In the genomic region with DNA sequence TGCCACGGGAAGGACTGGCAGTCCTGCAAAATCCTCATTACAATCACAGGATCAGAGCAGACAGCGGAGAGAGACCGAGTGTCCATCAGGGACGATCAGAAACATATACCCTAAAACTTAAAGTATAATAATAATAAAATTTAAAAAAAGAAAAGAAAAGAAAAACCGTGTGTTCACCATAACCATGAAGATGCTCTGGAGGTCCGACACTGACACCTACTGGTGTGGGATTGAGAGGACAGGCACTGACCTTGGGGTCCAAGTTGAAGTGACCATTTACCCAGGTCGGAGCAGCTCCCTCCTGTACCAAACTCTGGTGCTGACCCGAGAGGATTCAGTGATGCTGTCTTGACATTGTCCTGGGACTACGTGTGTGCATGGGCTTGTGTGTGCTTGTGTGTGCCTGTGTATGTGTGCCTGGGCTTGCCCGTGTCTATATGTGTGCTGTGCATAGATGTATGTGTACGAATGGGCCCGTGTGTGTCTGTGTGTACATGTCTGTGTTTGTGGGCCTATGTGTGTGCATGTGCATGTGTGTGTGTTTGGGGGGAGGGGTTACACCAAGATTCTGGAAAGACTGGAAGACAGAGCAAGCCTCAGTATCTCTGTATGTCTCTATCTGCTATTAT, we compare ENCODE assay signal across 8 cellular contexts. TPM values are rescaled to one million over a fixed set of nuclear protein-coding genes. Genes with fewer than 3 reads are reported as not detected.
A peak's percentile ranks its signal among the peaks of the same experiment; 100 is the strongest.
DNase-seq lines count a peak whose midpoint lies in the region; ATAC-seq and TF ChIP-seq lines count a peak whose summit lies in the region.

No MANE protein-coding gene starts in this region.

- ATAC-seq in body of pancreas (no peak), right lobe of liver (peak; percentile 53 to 66 (median 60)), HG02970 (IDR thresholded peaks at IDR 0.05; ENCODE audit: low FRiP score, unreplicated experiment) (no peak)

- intact Hi-C loops in body of pancreas (cut with DNase I) (no loop called here), right lobe of liver (cut with DNase I) (no loop called here)

- H3K27me3 ChIP-seq in body of pancreas, result peaks cover 0 to 7% of the 10 kb centered on the region in 2 donors
- H3K27me3 ChIP-seq in right lobe of liver, result no peaks in the 10 kb centered on the region
- H3K27me3 ChIP-seq in suprapubic skin, result peaks cover 15% of the 10 kb centered on the region

- DNase-seq in AML-193 (lab: John Stamatoyannopoulos, UW), result peak; percentile 72 to 77
- DNase-seq in GM04504 (ENCODE audit: low read depth), result peak; percentile 3
- peak; percentile 37 for DNase-seq in NCI-H226
- DNase-seq in body of pancreas, result peak in 3 of 4 donors; percentile 19 to 45 (median 26)
- no peak for DNase-seq in right lobe of liver
- no peak for DNase-seq in ecto neural progenitor cell (ENCODE audit: low spot score)
- no peak for DNase-seq in suprapubic skin (ENCODE audit: low spot score in 2 of 2)

- peak in 6 of 7 experiments; percentile 25 to 60 (median 40) for TF ChIP-seq CTCF in body of pancreas (IDR thresholded peaks at IDR 0.05)
- peak; percentile 47 to 69 (median 64) for TF ChIP-seq CTCF in right lobe of liver (IDR thresholded peaks at IDR 0.05)
- TF ChIP-seq CTCF in suprapubic skin (IDR thresholded peaks at IDR 0.05), result peak in 1 of 2 donors; percentile 37

- H3K4me1 ChIP-seq in body of pancreas (no peaks in the 10 kb centered on the region), right lobe of liver (no peaks in the 10 kb centered on the region), suprapubic skin (peaks cover 38% of the 10 kb centered on the region)

- H3K4me3 ChIP-seq in body of pancreas (no peak overlapping the region), right lobe of liver (no peak overlapping the region), suprapubic skin (no peak overlapping the region)

- H3K9me3 ChIP-seq in body of pancreas (no peaks in the 10 kb centered on the region), right lobe of liver (no peaks in the 10 kb centered on the region), suprapubic skin (no peaks in the 10 kb centered on the region)

- no peak for TF ChIP-seq POLR2A in body of pancreas (IDR thresholded peaks at IDR 0.05)
- TF ChIP-seq POLR2A in right lobe of liver (IDR thresholded peaks at IDR 0.05), result no peak
- TF ChIP-seq POLR2A in suprapubic skin (IDR thresholded peaks at IDR 0.05), result no peak

- WGBS in body of pancreas, 2 donors, result 26 to 33% methylated on average over 11 to 12 of the region's 12 CpGs
- WGBS in right lobe of liver (ENCODE audit: insufficient coverage, low coverage, low lambda C conversion rate, missing lambda C conversion rate), result 40% methylated on average over 8 of the region's 12 CpGs
- WGBS in suprapubic skin, result 48% methylated on average over 11 of the region's 12 CpGs

- TF ChIP-seq EP300 in suprapubic skin (IDR thresholded peaks at IDR 0.05), result no peak

- H3K36me3 ChIP-seq in body of pancreas (replicated peaks in 1 of 2; ENCODE audit: insufficient read depth in 1 of 2, low read depth in 2 of 2) (no peaks in the 10 kb centered on the region), right lobe of liver (no peaks in the 10 kb centered on the region), suprapubic skin (no peaks in the 10 kb centered on the region)

- H3K27ac ChIP-seq in body of pancreas, result no peak overlapping the region
- H3K27ac ChIP-seq in right lobe of liver, result no peak overlapping the region
- H3K27ac ChIP-seq in suprapubic skin, result no peak overlapping the region

RNA-seq across cellular contexts. Expression of a gene that starts 10.0 kb away (rescaled TPM):
- total RNA-seq in body of pancreas, result not detected
- total RNA-seq in right lobe of liver, result not detected
- total RNA-seq in suprapubic skin, result not detected

RNA-seq across cellular contexts. Expression of a gene that starts 21.5 kb away (rescaled TPM):
- total RNA-seq in body of pancreas (not detected), right lobe of liver (under 1 TPM; 0.07 to 0.91 (median 0.34) TPM), suprapubic skin (under 1 TPM in 1 of 4 donors, not detected in 3; 0.24 TPM)

RNA-seq across cellular contexts. Expression of a gene that starts 34.7 kb away (rescaled TPM):
- total RNA-seq in body of pancreas (not detected), right lobe of liver (1 to 10 TPM in 1 of 6 experiments, not detected in 5; 1.2 TPM), suprapubic skin (not detected)

RNA-seq across cellular contexts. Expression of a gene that starts 56.1 kb away (rescaled TPM):
- total RNA-seq in body of pancreas (under 1 TPM in 1 of 2 donors, not detected in 1; 0.52 TPM), right lobe of liver (1 to 10 TPM in 1 of 6 experiments, under 1 TPM in 5; 0.22 to 2.7 (median 0.41) TPM), suprapubic skin (under 1 TPM; 0.31 to 0.80 (median 0.53) TPM)

Comparison
In these comparisons a context has a peak if more than half of its experiments do, and no peak if none do; other contexts are left out.
1. DNase-seq: peak in AML-193 (2 of 2), GM04504 (single experiment), NCI-H226 (single experiment) and body of pancreas (3 of 4); none in right lobe of liver (0 of 3), ecto neural progenitor cell (single experiment) and suprapubic skin (0 of 2).
2. ATAC-seq: peak in right lobe of liver (4 of 4); none in body of pancreas (single experiment) and HG02970 (single experiment).